Comparison of ENCODE assay signal across 8 cellular contexts in genomic region chr20:36063916-36064660, GRCh38.
A peak's percentile ranks its signal among the peaks of the same experiment; 100 is the strongest.
DNase-seq lines count a peak whose midpoint lies in the region; ATAC-seq, FAIRE-seq and TF ChIP-seq lines count a peak whose summit lies in the region.

No MANE protein-coding gene starts in this region.

- in situ Hi-C loops in K562 (cut with MboI): no loop called here

- no peak overlapping the region for H3K27ac ChIP-seq in K562 (ENCODE audit: extremely low read depth, low read depth, low read length)
- H3K27ac ChIP-seq in upper lobe of right lung: peak overlapping the region; percentile 86

- no peak overlapping the region for H3K27ac Mint-ChIP-seq in stimulated activated naive CD8-positive, alpha-beta T cell treated with anti-CD3 and anti-CD28 coated beads, Interleukin-15, Interleukin-2, amounts not matched to agents 100 ng/mL and 50 ng/mL, for 24 hours

- ATAC-seq in stimulated activated naive CD8-positive, alpha-beta T cell treated with anti-CD3 and anti-CD28 coated beads, Interleukin-15, Interleukin-2, amounts not matched to agents 100 U/mL and 50 U/mL, for 24 hours: no peak
- ATAC-seq in K562: no peak
- peak; percentile 2 for ATAC-seq in upper lobe of right lung

- H3K36me3 Mint-ChIP-seq in stimulated activated naive CD8-positive, alpha-beta T cell treated with anti-CD3 and anti-CD28 coated beads, Interleukin-15, Interleukin-2, amounts not matched to agents 100 ng/mL and 50 ng/mL, for 24 hours (ENCODE audit: low read depth): no peaks in the 10 kb centered on the region

- no TSS peak for BruUV-seq in K562 (replicated peaks; lab: Mats Ljungman, UMichigan)

- H3K4me1 Mint-ChIP-seq in stimulated activated naive CD8-positive, alpha-beta T cell treated with anti-CD3 and anti-CD28 coated beads, Interleukin-15, Interleukin-2, amounts not matched to agents 100 ng/mL and 50 ng/mL, for 24 hours (ENCODE audit: low read depth): peaks cover 3% of the 10 kb centered on the region

- H3K4me1 ChIP-seq in K562 (replicated peaks in 1 of 2; ENCODE audit: control insufficient read depth in 2 of 2, insufficient read depth in 2 of 2, low read length in 2 of 2) (peaks cover 15 to 20% of the 10 kb centered on the region in 2 experiments), upper lobe of right lung (peaks cover 19% of the 10 kb centered on the region)

- TF ChIP-seq POLR2A in K562 (conservative IDR thresholded peaks at IDR 0.05) (no peak), lower leg skin (IDR thresholded peaks at IDR 0.05) (no peak)

- no peaks in the 10 kb centered on the region for H3K36me3 ChIP-seq in K562 (ENCODE audit: control insufficient read depth, insufficient read depth, low read length)
- H3K36me3 ChIP-seq in upper lobe of right lung: no peaks in the 10 kb centered on the region

- H3K27me3 Mint-ChIP-seq in stimulated activated naive CD8-positive, alpha-beta T cell treated with anti-CD3 and anti-CD28 coated beads, Interleukin-15, Interleukin-2, amounts not matched to agents 100 ng/mL and 50 ng/mL, for 24 hours: no peaks in the 10 kb centered on the region

- H3K4me3 Mint-ChIP-seq in stimulated activated naive CD8-positive, alpha-beta T cell treated with anti-CD3 and anti-CD28 coated beads, Interleukin-15, Interleukin-2, amounts not matched to agents 100 ng/mL and 50 ng/mL, for 24 hours: peak overlapping the region; percentile 83

- H2AFZ ChIP-seq in K562 (ENCODE audit: low read depth, low read length): peak overlapping the region; percentile 98

- CTCF ChIA-PET in K562 (lab: Yijun Ruan, JAX; ENCODE audit: low intra/inter-chr PET ratio): no interaction called here

- H3K4me2 ChIP-seq in K562 (ENCODE audit: insufficient read depth, low read length): peak overlapping the region; percentile 86

- 26% methylated on average over 19 of the region's 26 CpGs for WGBS in K562 (ENCODE audit: insufficient coverage, low coverage, missing lambda C conversion rate)
- 23 to 27% methylated on average over 25 to 26 of the region's 26 CpGs for WGBS in lower leg skin, 2 donors

- H3K9me3 ChIP-seq in K562 (replicated peaks; ENCODE audit: control insufficient read depth, insufficient read depth, low read depth, low read length): no peaks in the 10 kb centered on the region
- no peaks in the 10 kb centered on the region for H3K9me3 ChIP-seq in upper lobe of right lung

- TF ChIP-seq EP300 in K562 (IDR thresholded peaks at IDR 0.05; ENCODE audit: low read length): no peak

- POLR2A ChIA-PET in K562 (lab: Yijun Ruan, JAX): interaction anchor here (0.7 to 2.2 kb wide), 8 partner anchors 12 to 109 kb away, joined by 3 to 12 read pairs (median 4); no protein-coding TSS in a partner anchor

- TF ChIP-seq RAD21 in K562 (CRISPR knock-in tag; conservative IDR thresholded peaks at IDR 0.05 in 1 of 2, IDR thresholded peaks at IDR 0.05 in 1 of 2): no peak

- no peak for FAIRE-seq in K562 (lab: Jason Lieb, UNC)

- intact Hi-C loops in K562 (cut with micrococcal nuclease): no loop called here
- intact Hi-C loops in lower leg skin (cut with DNase I; ENCODE audit: low total_unique reads): no loop called here
- intact Hi-C loops in upper lobe of right lung (cut with DNase I): no loop called here

- H3K27me3 ChIP-seq in K562 (ENCODE audit: control insufficient read depth in 2 of 2, insufficient read depth in 2 of 2, low read length in 2 of 2) (no peaks in the 10 kb centered on the region), upper lobe of right lung (no peaks in the 10 kb centered on the region)

- no peaks in the 10 kb centered on the region for H4K20me1 ChIP-seq in K562 (replicated peaks; ENCODE audit: control insufficient read depth, insufficient read depth, low read length)

- H3K9ac ChIP-seq in K562 (ENCODE audit: insufficient read depth in 1 of 2, low read depth in 2 of 2, low read length in 2 of 2): peak overlapping the region; percentile 41 to 91; a peak in 3 of 4 replicates

- no peak for DNase-seq in stimulated activated naive CD8-positive, alpha-beta T cell treated with anti-CD3 and anti-CD28 coated beads, Interleukin-15, Interleukin-2, amounts not matched to agents 100 U/mL and 50 U/mL, for 24 hours
- DNase-seq in K562 (ENCODE audit: extremely low read depth in 1 of 4, low spot score in 3 of 4) (no peak), lower leg skin (ENCODE audit: low spot score in 2 of 2) (peak in 1 of 2 donors; percentile 83), upper lobe of right lung (no peak), GM10266 (ENCODE audit: extremely low spot score) (no peak), NOMO-1 treated with dmso at 0.1 percent for 144 hours (lab: John Stamatoyannopoulos, UW; ENCODE audit: unreplicated experiment) (no peak), mesenteric fat pad (ENCODE audit: low spot score) (no peak)

- H3K79me2 ChIP-seq in K562 (ENCODE audit: control insufficient read depth, insufficient read depth, low read length): no peaks in the 10 kb centered on the region

- H3K4me3 ChIP-seq in K562 (peak overlapping the region; percentile 49), lower leg skin (ENCODE audit: low read depth, poor library complexity, severe bottlenecking) (peak overlapping the region; percentile 25), upper lobe of right lung (peak overlapping the region; percentile 73)

- H3K9me1 ChIP-seq in K562 (ENCODE audit: control insufficient read depth, insufficient read depth, low read length): no peaks in the 10 kb centered on the region

- no peak for TF ChIP-seq CTCF in K562 (IDR thresholded peaks at IDR 0.05 in 2 of 3, conservative IDR thresholded peaks at IDR 0.05 in 1 of 3; ENCODE audit: insufficient read depth in 2 of 3, low read depth in 1 of 3, low read length in 3 of 3)
- no peak for TF ChIP-seq CTCF in lower leg skin (IDR thresholded peaks at IDR 0.05)
- TF ChIP-seq CTCF in upper lobe of right lung (IDR thresholded peaks at IDR 0.05): no peak
- no peak for TF ChIP-seq CTCF in GM10266 (IDR thresholded peaks at IDR 0.05; ENCODE audit: control insufficient read depth, insufficient read depth, low read depth, missing control alignments)

- no peaks in the 10 kb centered on the region for H3K9me3 Mint-ChIP-seq in stimulated activated naive CD8-positive, alpha-beta T cell treated with anti-CD3 and anti-CD28 coated beads, Interleukin-15, Interleukin-2, amounts not matched to agents 100 ng/mL and 50 ng/mL, for 24 hours

TF ChIP-seq in K562, 482 proteins besides CTCF, POLR2A, EP300 and RAD21 (continues in another document):
- TF ChIP-seq POLR2G (IDR thresholded peaks at IDR 0.05; ENCODE audit: low read depth, low read length): no peak
- 0 out of 2 replicates have a peak, but pooled peaks have one; percentile 9 for TF ChIP-seq ZNF395 (CRISPR knock-in tag; IDR thresholded peaks at IDR 0.05)
- peak; percentile 47; the same call in 1 of the 2 replicates for TF ChIP-seq PHF8 (IDR thresholded peaks at IDR 0.05; ENCODE audit: borderline replicate concordance, low read length)
- TF ChIP-seq SMAD4 (CRISPR knock-in tag; conservative IDR thresholded peaks at IDR 0.05): 0 out of 2 replicates have a peak, but pooled peaks have one; percentile 0
- TF ChIP-seq ATF2 (CRISPR knock-in tag; IDR thresholded peaks at IDR 0.05): 0 out of 2 replicates have a peak, but pooled peaks have one; percentile 13
- TF ChIP-seq ZBTB7A (IDR thresholded peaks at IDR 0.05; ENCODE audit: borderline replicate concordance, control insufficient read depth, low read depth, low read length): peak; percentile 45; the same call in 1 of the 2 replicates
- 0 out of 4 replicates have a peak, but pooled peaks of 1 of the 2 experiments have one; percentile 11 for TF ChIP-seq MAZ (CRISPR knock-in tag; conservative IDR thresholded peaks at IDR 0.05 in 1 of 2, IDR thresholded peaks at IDR 0.05 in 1 of 2)
- TF ChIP-seq E2F6 (IDR thresholded peaks at IDR 0.05; ENCODE audit: borderline replicate concordance in 1 of 2, extremely low read depth in 1 of 2, insufficient read depth in 1 of 2, insufficient read length in 1 of 2, low read depth in 1 of 2, low read length in 1 of 2, poor library complexity in 1 of 2, severe bottlenecking in 1 of 2): no peak
- TF ChIP-seq RBM25 (IDR thresholded peaks at IDR 0.05; ENCODE audit: low read depth, low read length, severe bottlenecking): no peak
- TF ChIP-seq RB1 (IDR thresholded peaks at IDR 0.05; ENCODE audit: low read depth): peak; percentile 67
- 0 out of 2 replicates have a peak, but pooled peaks have one; percentile 37 for TF ChIP-seq GATAD2A (IDR thresholded peaks at IDR 0.05)
